Comparison of ENCODE assay signal across 11 cellular contexts in the genomic region with DNA sequence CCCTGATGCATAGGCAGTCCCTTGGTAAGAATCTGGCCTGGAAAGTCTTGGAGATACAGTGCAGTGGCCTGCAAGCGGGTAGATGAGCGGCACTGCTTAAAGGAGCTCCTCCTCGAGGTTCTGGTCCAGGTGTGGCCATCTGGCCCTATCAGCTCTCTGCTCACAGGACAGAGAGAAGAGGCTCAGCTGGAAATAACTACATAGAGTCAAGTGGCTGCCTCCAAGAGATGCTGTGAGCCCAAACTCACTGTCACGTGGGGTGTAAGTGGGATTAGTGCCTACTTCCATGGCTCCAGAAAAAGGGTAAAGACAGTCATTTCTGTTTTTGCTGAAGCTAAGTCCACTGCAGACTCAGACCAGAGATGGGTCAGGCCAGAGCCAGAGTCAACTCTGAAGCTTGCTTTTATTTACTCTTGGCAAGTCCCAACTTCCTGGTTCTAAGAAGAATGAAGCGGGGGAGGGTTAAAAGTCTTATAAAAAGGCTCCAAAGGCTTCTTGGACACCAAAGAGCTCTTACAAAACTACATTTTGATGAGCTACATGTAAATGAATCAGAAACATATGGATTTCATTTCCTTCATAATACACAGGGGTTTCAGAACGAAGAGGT.
DNase-seq lines count a peak whose midpoint lies in the region; ATAC-seq and TF ChIP-seq lines count a peak whose summit lies in the region.
"Had no signal": no experiment of that assay in that cellular context is flagged by ENCODE, and none has a peak within 500 bp of the region (broad histone marks: within the 10 kb centered on the region; RNA-seq: fewer than 3 reads in every experiment).

No MANE protein-coding gene starts in this region.

- H3K27me3 Mint-ChIP-seq in effector memory CD8-positive, alpha-beta T cell: no peaks in the 10 kb centered on the region
- H3K27me3 Mint-ChIP-seq: stimulated activated memory B cell treated with anti-CD40 and anti-IgM and Interleukin-4, amounts not matched to agents 10 μg/mL and 1 μg/mL and 100 μg/mL, for 72 hours had no signal

- H3K9me3 Mint-ChIP-seq in effector memory CD8-positive, alpha-beta T cell: no peaks in the 10 kb centered on the region
- H3K9me3 Mint-ChIP-seq: CD4-positive, alpha-beta T cell; stimulated activated memory B cell treated with anti-CD40 and anti-IgM and Interleukin-4, amounts not matched to agents 10 μg/mL and 1 μg/mL and 100 μg/mL, for 72 hours had no signal

- peak overlapping the region; percentile 94 for H3K27ac ChIP-seq in VCaP
- H3K27ac ChIP-seq: neutrophil had no signal

- no peaks in the 10 kb centered on the region for H3K36me3 Mint-ChIP-seq in effector memory CD8-positive, alpha-beta T cell (ENCODE audit: insufficient read depth)
- H3K36me3 Mint-ChIP-seq: stimulated activated memory B cell treated with anti-CD40 and anti-IgM and Interleukin-4, amounts not matched to agents 10 μg/mL and 1 μg/mL and 100 μg/mL, for 72 hours had no signal

- DNase-seq in AG09319 (ENCODE audit: extremely low read depth, low read depth): peak; percentile 94
- DNase-seq in fibroblast of peridontal ligament (ENCODE audit: extremely low read depth): peak; percentile 99
- DNase-seq in pons (ENCODE audit: low spot score): peak; percentile 29
- no peak for DNase-seq in RPMI8226
- DNase-seq in cortex of kidney (lab: John Stamatoyannopoulos, UW): no peak
- DNase-seq in effector memory CD8-positive, alpha-beta T cell: no peak
- DNase-seq in NCI-H1417 treated with DMSO at 0.1 percent for 48 hours (lab: John Stamatoyannopoulos, UW): no peak
- DNase-seq: CD4-positive, alpha-beta T cell had no signal

- no peak overlapping the region for H3K4me3 Mint-ChIP-seq in effector memory CD8-positive, alpha-beta T cell
- H3K4me3 Mint-ChIP-seq: CD4-positive, alpha-beta T cell; stimulated activated memory B cell treated with anti-CD40 and anti-IgM and Interleukin-4, amounts not matched to agents 10 μg/mL and 1 μg/mL and 100 μg/mL, for 72 hours had no signal

- no peak overlapping the region for H3K27ac Mint-ChIP-seq in effector memory CD8-positive, alpha-beta T cell
- H3K27ac Mint-ChIP-seq: CD4-positive, alpha-beta T cell; stimulated activated memory B cell treated with anti-CD40 and anti-IgM and Interleukin-4, amounts not matched to agents 10 μg/mL and 1 μg/mL and 100 μg/mL, for 72 hours had no signal

- H3K4me1 Mint-ChIP-seq in effector memory CD8-positive, alpha-beta T cell (ENCODE audit: low read depth in 2 of 2): no peaks in the 10 kb centered on the region
- H3K4me1 Mint-ChIP-seq: stimulated activated memory B cell treated with anti-CD40 and anti-IgM and Interleukin-4, amounts not matched to agents 10 μg/mL and 1 μg/mL and 100 μg/mL, for 72 hours had no signal

- TF ChIP-seq CTCF in AG09319 (IDR thresholded peaks at IDR 0.05; ENCODE audit: low read depth, low read length) (no peak), VCaP (conservative IDR thresholded peaks at IDR 0.05) (no peak)

- ATAC-seq in effector memory CD8-positive, alpha-beta T cell (replicated peaks): no peak
- ATAC-seq: stimulated activated memory B cell treated with anti-CD40 and anti-IgM and Interleukin-4, amounts not matched to agents 10 μg/mL and 1 μg/mL and 100 μg/mL, for 72 hours had no signal

Comparison
In these comparisons a context has a peak if more than half of its experiments do, and no peak if none do; other contexts are left out.
1. DNase-seq: peak in AG09319 (single experiment), fibroblast of peridontal ligament (single experiment) and pons (single experiment); none in RPMI8226 (single experiment), cortex of kidney (single experiment), effector memory CD8-positive, alpha-beta T cell (0 of 3) and NCI-H1417 treated with DMSO at 0.1 percent for 48 hours (single experiment).